1 cellular context compared by ENCODE assay signal in genomic region chr21:35249636-35250035, GRCh38.
TF ChIP-seq lines count a peak whose summit lies in the region.

No MANE protein-coding gene starts in this region.

TF ChIP-seq in HCT116, 20 proteins besides CTCF, POLR2A, EP300 and RAD21 (continued from another document):
- TF ChIP-seq, protein P1, sequence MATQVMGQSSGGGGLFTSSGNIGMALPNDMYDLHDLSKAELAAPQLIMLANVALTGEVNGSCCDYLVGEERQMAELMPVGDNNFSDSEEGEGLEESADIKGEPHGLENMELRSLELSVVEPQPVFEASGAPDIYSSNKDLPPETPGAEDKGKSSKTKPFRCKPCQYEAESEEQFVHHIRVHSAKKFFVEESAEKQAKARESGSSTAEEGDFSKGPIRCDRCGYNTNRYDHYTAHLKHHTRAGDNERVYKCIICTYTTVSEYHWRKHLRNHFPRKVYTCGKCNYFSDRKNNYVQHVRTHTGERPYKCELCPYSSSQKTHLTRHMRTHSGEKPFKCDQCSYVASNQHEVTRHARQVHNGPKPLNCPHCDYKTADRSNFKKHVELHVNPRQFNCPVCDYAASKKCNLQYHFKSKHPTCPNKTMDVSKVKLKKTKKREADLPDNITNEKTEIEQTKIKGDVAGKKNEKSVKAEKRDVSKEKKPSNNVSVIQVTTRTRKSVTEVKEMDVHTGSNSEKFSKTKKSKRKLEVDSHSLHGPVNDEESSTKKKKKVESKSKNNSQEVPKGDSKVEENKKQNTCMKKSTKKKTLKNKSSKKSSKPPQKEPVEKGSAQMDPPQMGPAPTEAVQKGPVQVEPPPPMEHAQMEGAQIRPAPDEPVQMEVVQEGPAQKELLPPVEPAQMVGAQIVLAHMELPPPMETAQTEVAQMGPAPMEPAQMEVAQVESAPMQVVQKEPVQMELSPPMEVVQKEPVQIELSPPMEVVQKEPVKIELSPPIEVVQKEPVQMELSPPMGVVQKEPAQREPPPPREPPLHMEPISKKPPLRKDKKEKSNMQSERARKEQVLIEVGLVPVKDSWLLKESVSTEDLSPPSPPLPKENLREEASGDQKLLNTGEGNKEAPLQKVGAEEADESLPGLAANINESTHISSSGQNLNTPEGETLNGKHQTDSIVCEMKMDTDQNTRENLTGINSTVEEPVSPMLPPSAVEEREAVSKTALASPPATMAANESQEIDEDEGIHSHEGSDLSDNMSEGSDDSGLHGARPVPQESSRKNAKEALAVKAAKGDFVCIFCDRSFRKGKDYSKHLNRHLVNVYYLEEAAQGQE (IDR thresholded peaks at IDR 0.05; ENCODE audit: low read depth), result no peak
- TF ChIP-seq MAX (IDR thresholded peaks at IDR 0.05) (no peak), TCF7L2 (IDR thresholded peaks at IDR 0.05; ENCODE audit: borderline replicate concordance, extremely low read depth, insufficient read depth, insufficient read length) (no peak), SRF (IDR thresholded peaks at IDR 0.05; ENCODE audit: low read depth) (no peak)
- TF ChIP-seq, protein P2, sequence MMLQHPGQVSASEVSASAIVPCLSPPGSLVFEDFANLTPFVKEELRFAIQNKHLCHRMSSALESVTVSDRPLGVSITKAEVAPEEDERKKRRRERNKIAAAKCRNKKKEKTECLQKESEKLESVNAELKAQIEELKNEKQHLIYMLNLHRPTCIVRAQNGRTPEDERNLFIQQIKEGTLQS (IDR thresholded peaks at IDR 0.05), result no peak
